Comparison of ENCODE assay signal across 22 cellular contexts in the genomic region with DNA sequence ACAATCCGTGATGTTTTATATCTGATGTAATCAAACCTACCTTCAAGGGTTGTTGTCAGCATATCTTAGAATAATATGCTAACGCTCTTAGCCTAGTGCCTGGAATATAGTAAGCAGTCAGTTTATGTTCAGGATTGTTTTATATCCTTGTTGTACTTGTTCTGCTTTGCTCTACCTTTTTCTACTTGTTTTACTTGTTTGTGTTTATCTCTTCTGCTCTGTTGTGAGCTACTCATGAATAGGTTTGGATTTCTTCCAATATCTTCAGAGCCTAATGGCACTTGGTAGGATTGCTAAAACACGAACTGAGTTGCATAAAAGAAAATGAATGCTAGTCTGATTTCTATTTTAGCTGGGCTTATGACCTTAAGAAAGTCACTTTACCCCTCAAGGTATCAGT. TPM values are rescaled to one million over a fixed set of nuclear protein-coding genes. Genes with fewer than 3 reads are reported as not detected.
DNase-seq lines count a peak whose midpoint lies in the region; ATAC-seq, FAIRE-seq and TF ChIP-seq lines count a peak whose summit lies in the region.
"Had no signal": no experiment of that assay in that cellular context is flagged by ENCODE, and none has a peak within 500 bp of the region (broad histone marks: within the 10 kb centered on the region; RNA-seq: fewer than 3 reads in every experiment).

No MANE protein-coding gene starts in this region.

- no peak for ATAC-seq in heart left ventricle
- ATAC-seq: heart right ventricle; natural killer cell treated with Interleukin-12 subunit alpha and Interleukin-12 subunit beta and Interleukin-15 and Interleukin-18, amount 100 ng/mL, for 72 hours; WTC11 had no signal

- DNase-seq in NCI-H2196 (lab: John Stamatoyannopoulos, UW; ENCODE audit: unreplicated experiment) (peak; percentile 7), NCI-H2196 treated with DMSO at 0.1 percent for 48 hours (lab: John Stamatoyannopoulos, UW; ENCODE audit: unreplicated experiment) (no peak), NCI-H1105 treated with DMSO at 0.1 percent for 48 hours (lab: John Stamatoyannopoulos, UW) (peak; percentile 53), bronchial epithelial cell (ENCODE audit: low read depth) (peak; percentile 83), progenitor cell of endocrine pancreas (ENCODE audit: low spot score, unreplicated experiment) (no peak), heart left ventricle (no peak), cerebellar nuclear complex (lab: John Stamatoyannopoulos, UW) (no peak)
- DNase-seq in activated CD4-positive, CD25-positive, alpha-beta regulatory T cell (lab: John Stamatoyannopoulos, UW), result no peak
- DNase-seq: 8988T; amniotic stem cell; BE2C; effector CD8-positive, alpha-beta T cell; heart right ventricle; Karpas-422; mesenchymal stem cell; NCI-H1436; SHP77 had no signal

- H3K36me3 Mint-ChIP-seq in progenitor cell of endocrine pancreas (ENCODE audit: insufficient read depth), result no peaks in the 10 kb centered on the region
- H3K36me3 Mint-ChIP-seq: natural killer cell treated with Interleukin-12 subunit alpha and Interleukin-12 subunit beta and Interleukin-15 and Interleukin-18, amount 100 ng/mL, for 72 hours; WTC11 had no signal

- H3K27ac Mint-ChIP-seq in progenitor cell of endocrine pancreas, result peak overlapping the region; percentile 29
- H3K27ac Mint-ChIP-seq: natural killer cell treated with Interleukin-12 subunit alpha and Interleukin-12 subunit beta and Interleukin-15 and Interleukin-18, amount 100 ng/mL, for 72 hours; WTC11 had no signal

- WGBS in heart left ventricle, 4 donors, result 55 to 66% (median 60%) methylated on average over 3 of the region's 3 CpGs

- H3K36me3 ChIP-seq in bronchial epithelial cell (ENCODE audit: control insufficient read depth, insufficient read depth, low read length) (no peaks in the 10 kb centered on the region), heart left ventricle (no peaks in the 10 kb centered on the region)
- H3K36me3 ChIP-seq: BE2C, heart right ventricle had no signal

- H3K27ac ChIP-seq in heart left ventricle, result no peak overlapping the region
- H3K27ac ChIP-seq: heart right ventricle had no signal

- FAIRE-seq in bronchial epithelial cell (lab: Jason Lieb, UNC), result no peak

- no peaks in the 10 kb centered on the region for H3K27me3 Mint-ChIP-seq in progenitor cell of endocrine pancreas

- H3K4me3 Mint-ChIP-seq in progenitor cell of endocrine pancreas (ENCODE audit: low read depth), result no peak overlapping the region
- H3K4me3 Mint-ChIP-seq: natural killer cell treated with Interleukin-12 subunit alpha and Interleukin-12 subunit beta and Interleukin-15 and Interleukin-18, amount 100 ng/mL, for 72 hours; WTC11 had no signal

- H3K27me3 ChIP-seq in bronchial epithelial cell (ENCODE audit: control insufficient read depth, insufficient read depth, low read length), result no peaks in the 10 kb centered on the region
- H3K27me3 ChIP-seq in heart left ventricle, result peaks cover 0 to 3% (median 0%) of the 10 kb centered on the region in 9 donors
- H3K27me3 ChIP-seq: BE2C, heart right ventricle had no signal

- H3K9me3 ChIP-seq in heart left ventricle, result peaks cover 0 to 5% (median 0%) of the 10 kb centered on the region in 12 donors
- H3K9me3 ChIP-seq: BE2C had no signal

- intact Hi-C loops in heart left ventricle (cut with DNase I), result no loop called here

- TF ChIP-seq CTCF in bronchial epithelial cell (IDR thresholded peaks at IDR 0.05; ENCODE audit: insufficient read depth, low read length, severe bottlenecking) (no peak), progenitor cell of endocrine pancreas (IDR thresholded peaks at IDR 0.05; ENCODE audit: unreplicated experiment) (no peak), heart left ventricle (IDR thresholded peaks at IDR 0.05) (no peak)

- no peaks in the 10 kb centered on the region for H3K9me3 Mint-ChIP-seq in progenitor cell of endocrine pancreas (ENCODE audit: low read depth)
- H3K9me3 Mint-ChIP-seq: natural killer cell treated with Interleukin-12 subunit alpha and Interleukin-12 subunit beta and Interleukin-15 and Interleukin-18, amount 100 ng/mL, for 72 hours had no signal

- H3K4me1 Mint-ChIP-seq in progenitor cell of endocrine pancreas (ENCODE audit: low read depth), result no peaks in the 10 kb centered on the region
- H3K4me1 Mint-ChIP-seq: WTC11 had no signal

- H3K4me3 ChIP-seq in bronchial epithelial cell (ENCODE audit: low read depth, low read length) (no peak overlapping the region), heart left ventricle (no peak overlapping the region)
- H3K4me3 ChIP-seq: heart right ventricle had no signal

- H3K4me1 ChIP-seq in heart left ventricle, result no peaks in the 10 kb centered on the region
- H3K4me1 ChIP-seq: BE2C, heart right ventricle had no signal

- TF ChIP-seq POLR2A in heart left ventricle (IDR thresholded peaks at IDR 0.05), result no peak

RNA-seq across cellular contexts. Expression of gene DNAH8, which starts 40.1 kb away (rescaled TPM):
- total RNA-seq in bronchial epithelial cell, result not detected in 2 replicates
- 0.12 and 0.13 TPM in 2 replicates for total RNA-seq in progenitor cell of endocrine pancreas
- under 1 TPM in 3 of 9 donors, not detected in 6; 0.02 to 0.50 (median 0.02) TPM for total RNA-seq in heart left ventricle
- polyA plus RNA-seq in heart left ventricle, result not detected
- total RNA-seq: HT1080, NCI-H460 had no signal
- polyA plus RNA-seq: fibroblast of lung, heart right ventricle had no signal

RNA-seq across cellular contexts. Expression of gene GLO1, which starts 52.3 kb away (rescaled TPM):
- total RNA-seq in bronchial epithelial cell (95.0 and 97.8 TPM in 2 replicates), progenitor cell of endocrine pancreas (97.9 and 101 TPM in 2 replicates), heart left ventricle (100 to 1,000 TPM in 2 of 9 donors, 10 to 100 TPM in 7; 77.8 to 123 (median 86.9) TPM)
- 10 to 100 TPM; 73.6 to 75.8 TPM for polyA plus RNA-seq in heart left ventricle

Comparison
In these comparisons a context has a peak if more than half of its experiments do, and no peak if none do; other contexts are left out.
1. DNase-seq: peak in NCI-H2196 (single experiment), NCI-H1105 treated with DMSO at 0.1 percent for 48 hours (single experiment) and bronchial epithelial cell (single experiment); none in NCI-H2196 treated with DMSO at 0.1 percent for 48 hours (single experiment), progenitor cell of endocrine pancreas (single experiment), activated CD4-positive, CD25-positive, alpha-beta regulatory T cell (0 of 4), heart left ventricle (0 of 5) and cerebellar nuclear complex (0 of 2).